ENCODE assay signal across 8 cellular contexts in the genomic region with DNA sequence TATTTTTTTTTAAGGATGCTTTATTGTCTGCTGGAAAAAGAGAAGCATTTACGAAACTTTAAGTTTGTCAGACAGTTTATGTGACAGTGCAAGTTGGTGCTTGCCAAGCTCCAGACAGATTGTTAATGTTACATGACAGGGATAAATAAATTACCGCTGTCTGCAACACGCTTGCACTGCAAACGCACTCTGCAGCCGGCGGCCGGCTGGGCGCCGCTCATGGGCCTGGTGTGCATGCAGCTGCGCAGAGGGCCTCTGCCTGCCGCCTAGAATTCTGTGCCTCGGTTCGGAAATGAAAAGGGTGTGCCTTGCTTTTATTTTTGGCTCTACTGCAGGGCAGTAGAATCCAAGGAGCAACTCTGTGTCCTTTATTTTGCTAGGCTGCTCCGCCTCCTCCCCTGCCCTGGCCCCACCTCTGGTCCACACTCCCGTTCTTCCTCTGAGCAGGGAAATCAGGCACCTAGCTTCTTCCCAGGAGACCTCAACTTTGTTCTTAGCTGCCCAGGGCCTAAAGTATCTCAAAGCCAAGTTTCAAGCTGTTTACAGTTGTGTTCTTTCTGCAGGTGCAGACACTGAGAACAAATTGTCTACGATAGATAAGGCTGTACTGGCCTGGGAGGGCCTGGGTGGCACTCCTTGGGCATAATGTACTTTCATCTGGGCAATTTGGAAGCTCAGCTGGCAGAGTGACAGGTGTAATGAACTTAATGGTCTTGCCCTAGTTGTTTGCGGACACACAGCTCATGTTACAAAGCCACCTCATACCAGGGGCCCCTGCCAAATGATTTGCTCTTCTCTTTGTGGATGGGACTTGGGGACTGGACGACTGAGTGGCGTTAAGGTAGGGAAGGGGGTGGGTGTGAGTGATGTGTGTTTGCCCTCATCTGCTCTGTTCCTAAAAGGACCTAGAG. TPM values are rescaled to one million over a fixed set of nuclear protein-coding genes. Genes with fewer than 3 reads are reported as not detected.
DNase-seq lines count a peak whose midpoint lies in the region; ATAC-seq and TF ChIP-seq lines count a peak whose summit lies in the region.

No MANE protein-coding gene starts in this region.

- H3K9me3 ChIP-seq in MG63, result no peaks in the 10 kb centered on the region

- H3K9me3 Mint-ChIP-seq in HFFc6, result no peaks in the 10 kb centered on the region

- H3K27me3 ChIP-seq in MG63, result peaks cover 16% of the 10 kb centered on the region

- peak overlapping the region; percentile 25; the same call in 1 of the 2 replicates for H3K4me3 Mint-ChIP-seq in HFFc6

- intact Hi-C loops in Right ventricle myocardium inferior (cut with DNase I), result loop anchor here (2.0 to 5.0 kb wide), 5 partner anchors 48 to 250 kb away; no protein-coding TSS in a partner anchor

- H3K36me3 ChIP-seq in MG63, result no peaks in the 10 kb centered on the region

- ATAC-seq in Right ventricle myocardium inferior (peak; percentile 66), HG03045 (IDR thresholded peaks at IDR 0.05; ENCODE audit: unreplicated experiment) (no peak), GM18873 (IDR thresholded peaks at IDR 0.05; ENCODE audit: low FRiP score, unreplicated experiment) (no peak)

- no peak for TF ChIP-seq CTCF in HFFc6 (IDR thresholded peaks at IDR 0.05)

- no peaks in the 10 kb centered on the region for H3K36me3 Mint-ChIP-seq in HFFc6 (ENCODE audit: low read depth)

- peaks cover 38% of the 10 kb centered on the region; the same call in 1 of the 2 replicates for H3K27me3 Mint-ChIP-seq in HFFc6 (ENCODE audit: insufficient read depth)

- H3K27ac Mint-ChIP-seq in HFFc6, result no peak overlapping the region

- peaks cover 13% of the 10 kb centered on the region for H3K4me1 Mint-ChIP-seq in HFFc6 (ENCODE audit: low read depth)

- no peak overlapping the region for H3K4me3 ChIP-seq in skeletal muscle cell (ENCODE audit: low read depth, low read length)
- no peak overlapping the region for H3K4me3 ChIP-seq in MG63

- DNase-seq in HFFc6 (no peak), NOMO-1 treated with DMSO at 0.1 percent for 48 hours (lab: John Stamatoyannopoulos, UW; ENCODE audit: unreplicated experiment) (peak; percentile 92), Right ventricle myocardium inferior (ENCODE audit: missing footprints) (peak; percentile 91), skeletal muscle cell (ENCODE audit: low read depth) (peak; percentile 1), kidney tubule cell (ENCODE audit: low spot score) (no peak), MG63 (no peak)

RNA-seq across cellular contexts. Expression of a gene that starts 4.1 kb away (rescaled TPM):
- total RNA-seq in HFFc6 (2021; fragmentation: NEBNext Ultra II Directional; extraction: Animal tissue kit (Norgen Biotek cat#: 25700)), result not detected
- total RNA-seq in Right ventricle myocardium inferior, result 29.6 TPM
- total RNA-seq in MG63 (2014; rRNA removed; shearing (Covaris generic); ENCODE audit: low replicate concordance), result 0.02 and 0.36 TPM in 2 replicates

Comparison
In these comparisons a context has a peak if more than half of its experiments do, and no peak if none do; other contexts are left out.
1. DNase-seq: peak in NOMO-1 treated with DMSO at 0.1 percent for 48 hours (single experiment), Right ventricle myocardium inferior (single experiment) and skeletal muscle cell (single experiment); none in HFFc6 (single experiment), kidney tubule cell (single experiment) and MG63 (single experiment).
2. RNA of a gene that starts 4.1 kb away (total RNA-seq): 29.6 TPM in Right ventricle myocardium inferior (single experiment); 0.02 to 0.36 TPM in MG63 and not detected in HFFc6; every median in the first group is over 10 times any median in the second.